Comparison of ENCODE assay signal across 1 cellular context in the genomic region with DNA sequence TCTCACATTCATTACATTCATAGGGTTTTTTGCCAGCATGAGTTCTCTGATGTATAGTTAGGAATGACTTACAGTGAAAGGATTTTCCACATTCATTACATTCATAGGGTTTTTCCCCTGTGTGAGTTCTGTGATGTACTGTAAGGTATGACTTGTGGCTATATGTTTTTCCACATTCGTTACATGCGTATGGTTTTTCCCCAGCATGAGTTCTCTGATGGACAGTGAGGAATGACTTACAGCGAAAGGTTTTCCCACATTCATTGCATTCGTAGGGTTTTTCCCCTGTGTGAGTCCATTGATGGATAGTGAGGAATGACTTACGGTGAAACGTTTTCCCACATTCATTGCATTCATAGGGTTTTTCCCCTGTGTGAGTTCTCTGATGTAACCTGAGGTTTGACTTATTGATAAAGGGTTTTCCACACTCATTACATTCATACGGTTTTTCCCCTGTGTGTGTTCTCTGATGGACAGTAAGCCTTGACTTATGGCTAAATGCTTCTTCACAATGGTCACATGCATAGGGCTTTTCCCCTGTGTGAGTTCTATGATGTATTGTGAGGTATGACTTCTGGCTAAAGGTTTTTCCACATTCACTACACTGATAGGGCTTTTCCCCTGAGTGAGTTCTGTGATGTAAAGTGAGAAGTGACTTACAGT.
TF ChIP-seq lines count a peak whose summit lies in the region.

No MANE protein-coding gene starts in this region.

TF ChIP-seq in GM23338, 12 proteins besides CTCF, POLR2A, EP300 and RAD21 (continued from another document):
- TF ChIP-seq, protein P1, sequence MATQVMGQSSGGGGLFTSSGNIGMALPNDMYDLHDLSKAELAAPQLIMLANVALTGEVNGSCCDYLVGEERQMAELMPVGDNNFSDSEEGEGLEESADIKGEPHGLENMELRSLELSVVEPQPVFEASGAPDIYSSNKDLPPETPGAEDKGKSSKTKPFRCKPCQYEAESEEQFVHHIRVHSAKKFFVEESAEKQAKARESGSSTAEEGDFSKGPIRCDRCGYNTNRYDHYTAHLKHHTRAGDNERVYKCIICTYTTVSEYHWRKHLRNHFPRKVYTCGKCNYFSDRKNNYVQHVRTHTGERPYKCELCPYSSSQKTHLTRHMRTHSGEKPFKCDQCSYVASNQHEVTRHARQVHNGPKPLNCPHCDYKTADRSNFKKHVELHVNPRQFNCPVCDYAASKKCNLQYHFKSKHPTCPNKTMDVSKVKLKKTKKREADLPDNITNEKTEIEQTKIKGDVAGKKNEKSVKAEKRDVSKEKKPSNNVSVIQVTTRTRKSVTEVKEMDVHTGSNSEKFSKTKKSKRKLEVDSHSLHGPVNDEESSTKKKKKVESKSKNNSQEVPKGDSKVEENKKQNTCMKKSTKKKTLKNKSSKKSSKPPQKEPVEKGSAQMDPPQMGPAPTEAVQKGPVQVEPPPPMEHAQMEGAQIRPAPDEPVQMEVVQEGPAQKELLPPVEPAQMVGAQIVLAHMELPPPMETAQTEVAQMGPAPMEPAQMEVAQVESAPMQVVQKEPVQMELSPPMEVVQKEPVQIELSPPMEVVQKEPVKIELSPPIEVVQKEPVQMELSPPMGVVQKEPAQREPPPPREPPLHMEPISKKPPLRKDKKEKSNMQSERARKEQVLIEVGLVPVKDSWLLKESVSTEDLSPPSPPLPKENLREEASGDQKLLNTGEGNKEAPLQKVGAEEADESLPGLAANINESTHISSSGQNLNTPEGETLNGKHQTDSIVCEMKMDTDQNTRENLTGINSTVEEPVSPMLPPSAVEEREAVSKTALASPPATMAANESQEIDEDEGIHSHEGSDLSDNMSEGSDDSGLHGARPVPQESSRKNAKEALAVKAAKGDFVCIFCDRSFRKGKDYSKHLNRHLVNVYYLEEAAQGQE (IDR thresholded peaks at IDR 0.05; ENCODE audit: unreplicated experiment), result no peak
- no peak for TF ChIP-seq EZH2phosphoT487 (IDR thresholded peaks at IDR 0.05; ENCODE audit: unreplicated experiment)
